28 cellular contexts compared by ENCODE assay signal in genomic region chr2:133660511-133660910, GRCh38.
"Had no signal": no experiment of that assay in that cellular context is flagged by ENCODE, and none has a peak within 500 bp of the region (broad histone marks: within the 10 kb centered on the region; RNA-seq: fewer than 3 reads in every experiment).

No MANE protein-coding gene starts in this region.

- H3K27me3 ChIP-seq: neutrophil, pancreas, right lobe of liver, sigmoid colon, suprapubic skin, testis, tibial artery, transverse colon, upper lobe of right lung, uterus had no signal

- H3K4me1 ChIP-seq: pancreas, psoas muscle, right lobe of liver, sigmoid colon, suprapubic skin, testis, tibial artery, transverse colon, upper lobe of right lung, uterus had no signal

- H3K27ac ChIP-seq: neutrophil, pancreas, psoas muscle, right lobe of liver, sigmoid colon, suprapubic skin, testis, tibial artery, transverse colon, upper lobe of right lung, uterus had no signal

- H3K27me3 Mint-ChIP-seq: natural killer cell treated with Interleukin-12 subunit alpha and Interleukin-12 subunit beta and Interleukin-15 and Interleukin-18, amount 100 ng/mL, for 72 hours; stimulated activated naive CD8-positive, alpha-beta T cell treated with anti-CD3 and anti-CD28 coated beads, Interleukin-15, amount 100 ng/mL, for 72 hours had no signal

- H3K4me1 Mint-ChIP-seq: naive thymus-derived CD8-positive, alpha-beta T cell; stimulated activated effector memory CD8-positive, alpha-beta T cell treated with anti-CD3 and anti-CD28 coated beads, Interleukin-12 subunit alpha, Interleukin-12 subunit beta, amount 100 ng/mL, for 72 hours; stimulated activated naive CD8-positive, alpha-beta T cell treated with anti-CD3 and anti-CD28 coated beads, Interleukin-15, amount 100 ng/mL, for 72 hours had no signal

- H3K4me3 ChIP-seq: pancreas, psoas muscle, right lobe of liver, sigmoid colon, suprapubic skin, testis, tibial artery, transverse colon, upper lobe of right lung, uterus had no signal

- H3K9me3 ChIP-seq: neutrophil, pancreas, psoas muscle, right lobe of liver, sigmoid colon, suprapubic skin, testis, tibial artery, transverse colon, upper lobe of right lung, uterus had no signal

- H3K27ac Mint-ChIP-seq: naive thymus-derived CD8-positive, alpha-beta T cell; natural killer cell treated with Interleukin-12 subunit alpha and Interleukin-12 subunit beta and Interleukin-15 and Interleukin-18, amount 100 ng/mL, for 72 hours; nephron progenitor cell; stimulated activated effector memory CD8-positive, alpha-beta T cell treated with anti-CD3 and anti-CD28 coated beads, Interleukin-12 subunit alpha, Interleukin-12 subunit beta, amount 100 ng/mL, for 72 hours; stimulated activated naive CD8-positive, alpha-beta T cell treated with anti-CD3 and anti-CD28 coated beads, Interleukin-15, amount 100 ng/mL, for 72 hours; type B pancreatic cell had no signal

- H3K4me3 Mint-ChIP-seq: naive thymus-derived CD8-positive, alpha-beta T cell; natural killer cell treated with Interleukin-12 subunit alpha and Interleukin-12 subunit beta and Interleukin-15 and Interleukin-18, amount 100 ng/mL, for 72 hours; nephron progenitor cell; neural crest cell; stimulated activated effector memory CD8-positive, alpha-beta T cell treated with anti-CD3 and anti-CD28 coated beads, Interleukin-12 subunit alpha, Interleukin-12 subunit beta, amount 100 ng/mL, for 72 hours; stimulated activated naive CD8-positive, alpha-beta T cell treated with anti-CD3 and anti-CD28 coated beads, Interleukin-15, amount 100 ng/mL, for 72 hours; type B pancreatic cell had no signal

- H3K36me3 ChIP-seq: neutrophil, pancreas, right lobe of liver, sigmoid colon, suprapubic skin, tibial artery, transverse colon, upper lobe of right lung, uterus had no signal

- H3K36me3 Mint-ChIP-seq: naive thymus-derived CD8-positive, alpha-beta T cell; natural killer cell treated with Interleukin-12 subunit alpha and Interleukin-12 subunit beta and Interleukin-15 and Interleukin-18, amount 100 ng/mL, for 72 hours; stimulated activated effector memory CD8-positive, alpha-beta T cell treated with anti-CD3 and anti-CD28 coated beads, Interleukin-12 subunit alpha, Interleukin-12 subunit beta, amount 100 ng/mL, for 72 hours; type B pancreatic cell had no signal

- H3K9me3 Mint-ChIP-seq: stimulated activated naive CD8-positive, alpha-beta T cell treated with anti-CD3 and anti-CD28 coated beads, Interleukin-15, amount 100 ng/mL, for 72 hours had no signal

- ATAC-seq: naive thymus-derived CD8-positive, alpha-beta T cell; natural killer cell treated with Interleukin-12 subunit alpha and Interleukin-12 subunit beta and Interleukin-15 and Interleukin-18, amount 100 ng/mL, for 72 hours; pancreas; psoas muscle; right cardiac atrium; right lobe of liver; stimulated activated effector memory CD8-positive, alpha-beta T cell treated with anti-CD3 and anti-CD28 coated beads, Interleukin-12 subunit alpha, Interleukin-12 subunit beta, amount 100 ng/mL, for 72 hours; stimulated activated naive CD8-positive, alpha-beta T cell treated with anti-CD3 and anti-CD28 coated beads, Interleukin-15, amount 100 ng/mL, for 72 hours; stimulated activated naive CD8-positive, alpha-beta T cell treated with anti-CD3 and anti-CD28 coated beads, Interleukin-15, Interleukin-2, amounts not matched to agents 100 U/mL and 50 U/mL, for 24 hours; upper lobe of right lung had no signal

- DNase-seq: naive thymus-derived CD8-positive, alpha-beta T cell; nephron progenitor cell; nucleus accumbens; pancreas; psoas muscle; right cardiac atrium; right lobe of liver; sigmoid colon; small intestine; stimulated activated CD4-positive, alpha-beta T cell treated with anti-CD3 and anti-CD28 coated beads, Interleukin-15, amount 100 ng/mL, for 24 hours; stimulated activated CD4-positive, alpha-beta T cell treated with anti-CD3 and anti-CD28 coated beads, Interleukin-2, amount 100 ng/mL, for 24 hours; stimulated activated CD4-positive, alpha-beta T cell treated with anti-CD3 and anti-CD28 coated beads, Interleukin-2, amount 100 ng/mL, for 48 hours; stimulated activated CD4-positive, alpha-beta T cell treated with anti-CD3 and anti-CD28 coated beads, Interleukin-4, amount 100 ng/mL, for 24 hours; stimulated activated naive CD4-positive, alpha-beta T cell; stimulated activated naive CD8-positive, alpha-beta T cell treated with anti-CD3 and anti-CD28 coated beads, Interleukin-15, amount 100 ng/mL, for 72 hours; stimulated activated naive CD8-positive, alpha-beta T cell treated with anti-CD3 and anti-CD28 coated beads, Interleukin-15, Interleukin-2, amounts not matched to agents 100 U/mL and 50 U/mL, for 24 hours; substantia nigra; testis; tibial artery; transverse colon; upper lobe of right lung; uterus had no signal
